1 cellular context compared by ENCODE assay signal in the genomic region with DNA sequence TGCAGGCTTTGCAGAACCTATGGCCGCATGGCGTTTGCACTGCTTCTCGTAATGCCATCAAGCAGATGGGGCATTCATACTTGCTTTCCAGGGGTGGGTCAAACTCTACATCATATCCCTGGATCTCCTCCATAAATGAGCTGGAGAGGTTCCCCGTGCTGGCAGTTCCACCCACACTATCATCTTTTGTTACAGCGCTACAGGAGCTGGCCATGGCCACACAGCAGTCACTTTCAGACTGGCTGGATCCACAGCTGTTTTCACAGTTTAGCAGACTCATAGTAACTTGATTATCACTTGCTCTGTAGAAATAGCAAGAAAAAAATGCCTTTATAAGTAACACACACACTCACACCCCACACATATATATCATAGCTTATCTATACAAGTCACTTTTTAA.
TF ChIP-seq lines count a peak whose summit lies in the region.

No MANE protein-coding gene starts in this region.

TF ChIP-seq in SK-N-SH, 30 proteins besides CTCF, POLR2A, EP300 and RAD21 (continued from another document):
- TF ChIP-seq, protein P1, sequence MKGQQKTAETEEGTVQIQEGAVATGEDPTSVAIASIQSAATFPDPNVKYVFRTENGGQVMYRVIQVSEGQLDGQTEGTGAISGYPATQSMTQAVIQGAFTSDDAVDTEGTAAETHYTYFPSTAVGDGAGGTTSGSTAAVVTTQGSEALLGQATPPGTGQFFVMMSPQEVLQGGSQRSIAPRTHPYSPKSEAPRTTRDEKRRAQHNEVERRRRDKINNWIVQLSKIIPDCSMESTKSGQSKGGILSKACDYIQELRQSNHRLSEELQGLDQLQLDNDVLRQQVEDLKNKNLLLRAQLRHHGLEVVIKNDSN (IDR thresholded peaks at IDR 0.05; ENCODE audit: borderline replicate concordance, low read depth) = no peak
- TF ChIP-seq MEF2A (IDR thresholded peaks at IDR 0.05; ENCODE audit: borderline replicate concordance, low read depth) = no peak
- no peak for TF ChIP-seq TEAD4 (IDR thresholded peaks at IDR 0.05; ENCODE audit: borderline replicate concordance, insufficient read depth)
- no peak for TF ChIP-seq POLR2AphosphoS5 (IDR thresholded peaks at IDR 0.05; ENCODE audit: low read depth, low read length)
- TF ChIP-seq RCOR1 (IDR thresholded peaks at IDR 0.05; ENCODE audit: low read length) = no peak
- TF ChIP-seq TCF12 (IDR thresholded peaks at IDR 0.05) = no peak
- TF ChIP-seq, protein P2, sequence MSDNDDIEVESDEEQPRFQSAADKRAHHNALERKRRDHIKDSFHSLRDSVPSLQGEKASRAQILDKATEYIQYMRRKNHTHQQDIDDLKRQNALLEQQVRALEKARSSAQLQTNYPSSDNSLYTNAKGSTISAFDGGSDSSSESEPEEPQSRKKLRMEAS (IDR thresholded peaks at IDR 0.05; ENCODE audit: low read depth) = no peak
